Comparison of ENCODE assay signal across 1 cellular context in the genomic region with DNA sequence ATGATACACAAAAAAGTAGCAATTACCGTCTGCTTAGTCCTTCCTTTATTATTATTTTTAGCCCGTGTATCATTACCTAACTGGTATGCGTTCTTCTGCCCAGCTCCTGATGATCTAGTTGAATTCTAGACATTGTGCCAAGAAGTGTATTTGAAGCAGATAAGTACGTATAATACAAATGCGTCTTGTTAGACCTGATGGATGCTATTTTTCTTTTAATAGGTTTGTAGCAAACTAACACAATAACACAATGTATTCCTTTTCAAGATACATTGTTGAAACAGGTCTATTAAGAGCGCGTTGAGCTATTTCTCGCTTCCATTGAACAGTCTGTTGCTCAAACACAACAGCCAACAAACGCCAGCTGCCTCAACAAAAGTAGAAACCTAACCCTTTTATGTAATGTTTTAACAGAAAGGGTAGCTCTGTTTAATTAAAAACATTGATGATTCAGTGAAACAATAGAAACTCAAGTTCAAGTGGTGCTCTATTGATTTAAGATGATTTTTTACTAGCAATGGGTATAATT.
TF ChIP-seq lines count a peak whose summit lies in the region.

No MANE protein-coding gene starts in this region.

TF ChIP-seq in SK-N-SH, 30 proteins besides CTCF, POLR2A, EP300 and RAD21 (continued from another document):
- TF ChIP-seq, protein P1, sequence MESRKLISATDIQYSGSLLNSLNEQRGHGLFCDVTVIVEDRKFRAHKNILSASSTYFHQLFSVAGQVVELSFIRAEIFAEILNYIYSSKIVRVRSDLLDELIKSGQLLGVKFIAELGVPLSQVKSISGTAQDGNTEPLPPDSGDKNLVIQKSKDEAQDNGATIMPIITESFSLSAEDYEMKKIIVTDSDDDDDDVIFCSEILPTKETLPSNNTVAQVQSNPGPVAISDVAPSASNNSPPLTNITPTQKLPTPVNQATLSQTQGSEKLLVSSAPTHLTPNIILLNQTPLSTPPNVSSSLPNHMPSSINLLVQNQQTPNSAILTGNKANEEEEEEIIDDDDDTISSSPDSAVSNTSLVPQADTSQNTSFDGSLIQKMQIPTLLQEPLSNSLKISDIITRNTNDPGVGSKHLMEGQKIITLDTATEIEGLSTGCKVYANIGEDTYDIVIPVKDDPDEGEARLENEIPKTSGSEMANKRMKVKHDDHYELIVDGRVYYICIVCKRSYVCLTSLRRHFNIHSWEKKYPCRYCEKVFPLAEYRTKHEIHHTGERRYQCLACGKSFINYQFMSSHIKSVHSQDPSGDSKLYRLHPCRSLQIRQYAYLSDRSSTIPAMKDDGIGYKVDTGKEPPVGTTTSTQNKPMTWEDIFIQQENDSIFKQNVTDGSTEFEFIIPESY (IDR thresholded peaks at IDR 0.05; ENCODE audit: borderline replicate concordance, low read depth): no peak
- TF ChIP-seq MEF2A (IDR thresholded peaks at IDR 0.05; ENCODE audit: borderline replicate concordance, low read depth) (no peak), ELF1 (IDR thresholded peaks at IDR 0.05) (no peak)
